8 cellular contexts compared by ENCODE assay signal in the genomic region with DNA sequence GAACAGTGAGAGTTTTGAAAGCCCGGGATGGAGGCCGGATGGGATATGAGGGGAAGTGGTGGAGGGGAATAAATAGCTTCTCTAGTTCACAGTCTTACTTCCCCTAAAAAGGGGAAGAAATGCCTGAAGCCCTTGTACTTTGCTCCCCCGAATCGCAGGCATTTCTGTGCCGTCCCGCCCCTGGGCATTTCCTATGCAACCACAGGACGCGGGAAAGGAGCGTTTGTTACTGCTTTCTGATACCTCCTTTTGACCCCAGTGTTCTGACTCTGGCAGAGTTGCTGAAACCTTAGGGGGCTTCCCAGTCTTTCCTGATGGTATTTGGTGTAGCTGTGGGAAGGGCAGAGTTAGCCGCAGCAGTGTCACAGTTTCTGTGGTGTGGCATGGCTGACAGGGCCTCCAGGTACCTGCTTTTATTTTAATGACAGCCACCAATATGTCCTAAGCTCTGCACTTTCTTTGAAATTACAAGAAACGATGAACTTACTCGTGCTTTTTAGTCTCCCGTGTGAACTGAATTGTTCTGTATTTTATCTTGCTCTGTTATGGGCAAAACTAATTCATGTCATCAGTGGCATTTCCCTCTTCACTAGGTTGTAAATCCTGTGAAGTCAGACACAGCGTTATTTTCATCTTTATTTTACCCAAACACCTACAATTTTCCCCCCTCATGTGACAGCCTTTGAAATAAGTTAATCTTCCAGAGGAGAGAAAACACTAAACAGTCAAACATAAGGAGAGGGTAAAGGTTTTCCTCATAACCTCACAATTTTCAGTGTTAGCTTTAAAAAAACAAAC. TPM values are rescaled to one million over a fixed set of nuclear protein-coding genes. Genes with fewer than 3 reads are reported as not detected.
DNase-seq lines count a peak whose midpoint lies in the region; ATAC-seq and TF ChIP-seq lines count a peak whose summit lies in the region.

No MANE protein-coding gene starts in this region.

- intact Hi-C loops in A673 (cut with micrococcal nuclease; ENCODE audit: unreplicated experiment), result loop anchor here (2.0 kb wide), 2 partner anchors 104 to 216 kb away; no protein-coding TSS in a partner anchor

- POLR2A ChIA-PET in A673 (lab: Charles Lee; ENCODE audit: low non-redundant PET), result interaction anchor here (0.6 kb wide), 1 partner anchor 7 kb away, joined by 4 read pairs; no protein-coding TSS in a partner anchor

- H3K4me1 ChIP-seq in A673 (ENCODE audit: insufficient read depth, low read length, poor library complexity, severe bottlenecking) (peaks cover 90% of the 10 kb centered on the region), RWPE2 (ENCODE audit: insufficient read depth, poor library complexity, severe bottlenecking) (peaks cover 72% of the 10 kb centered on the region)

- H3K9me3 ChIP-seq in A673 (ENCODE audit: low read depth, low read length, poor library complexity, severe bottlenecking), result no peaks in the 10 kb centered on the region
- no peaks in the 10 kb centered on the region for H3K9me3 ChIP-seq in RWPE2 (ENCODE audit: severe bottlenecking)

- H3K36me3 ChIP-seq in A673 (ENCODE audit: insufficient read depth, low read length, poor library complexity, severe bottlenecking) (no peaks in the 10 kb centered on the region), RWPE2 (ENCODE audit: low read depth) (peaks cover 9% of the 10 kb centered on the region)

- no peak for TF ChIP-seq CTCF in A673 (conservative IDR thresholded peaks at IDR 0.05; ENCODE audit: low read depth, low read length)
- no peak for TF ChIP-seq CTCF in RWPE2 (IDR thresholded peaks at IDR 0.05; ENCODE audit: poor library complexity, severe bottlenecking)

- H3K27ac ChIP-seq in A673 (ENCODE audit: low read depth, low read length, poor library complexity, severe bottlenecking) (peak overlapping the region; percentile 34), RWPE2 (ENCODE audit: poor library complexity, severe bottlenecking) (peak overlapping the region; percentile 98)

- no peak for DNase-seq in A673 (ENCODE audit: low spot score)
- no peak for DNase-seq in RWPE2 (ENCODE audit: low spot score)
- no peak for DNase-seq in left lobe of liver (ENCODE audit: low spot score)
- DNase-seq in mesenteric fat pad (ENCODE audit: low spot score), result no peak
- no peak for DNase-seq in NCI-H69 (lab: John Stamatoyannopoulos, UW)
- no peak for DNase-seq in NCI-H2227 treated with DMSO at 0.1 percent for 48 hours (lab: John Stamatoyannopoulos, UW)

- no TSS peak for BruUV-seq in A673 (replicated peaks; lab: Mats Ljungman, UMichigan)

- H3K27me3 ChIP-seq in A673 (replicated peaks; ENCODE audit: insufficient read depth, low read depth, low read length, poor library complexity), result no peaks in the 10 kb centered on the region
- no peaks in the 10 kb centered on the region for H3K27me3 ChIP-seq in RWPE2 (ENCODE audit: insufficient read depth, poor library complexity, severe bottlenecking)

- ATAC-seq in GM21576 (IDR thresholded peaks at IDR 0.05; ENCODE audit: unreplicated experiment) (peak; percentile 40), RWPE2 (ENCODE audit: low read depth) (no peak), left lobe of liver (peak; percentile 10), HG02973 (IDR thresholded peaks at IDR 0.05; ENCODE audit: unreplicated experiment) (no peak)

- CTCF ChIA-PET in A673 (lab: Charles Lee), result interaction anchor here (0.6 to 3.0 kb wide), 8 partner anchors 12 to 221 kb away, joined by 3 to 21 read pairs (median 6); no protein-coding TSS in a partner anchor

- H3K4me3 ChIP-seq in A673 (ENCODE audit: low read depth, low read length, poor library complexity, severe bottlenecking), result no peak overlapping the region
- no peak overlapping the region for H3K4me3 ChIP-seq in RWPE2 (ENCODE audit: severe bottlenecking)

RNA-seq across cellular contexts. Expression of gene USP10, which starts 27.1 kb away (rescaled TPM):
- 165 and 171 TPM in 2 replicates for total RNA-seq in A673 (2021)
- 33.8 TPM for total RNA-seq in left lobe of liver
- total RNA-seq in mesenteric fat pad, result 86.0 TPM

Comparison
In these comparisons a context has a peak if more than half of its experiments do, and no peak if none do; other contexts are left out.
1. ATAC-seq: peak in GM21576 (single experiment) and left lobe of liver (single experiment); none in RWPE2 (single experiment) and HG02973 (single experiment).